ENCODE assay signal across 24 cellular contexts in genomic region chr3:155335955-155336354, GRCh38. TPM values are rescaled to one million over a fixed set of nuclear protein-coding genes. Genes with fewer than 3 reads are reported as not detected.
DNase-seq lines count a peak whose midpoint lies in the region; ATAC-seq, FAIRE-seq and TF ChIP-seq lines count a peak whose summit lies in the region.
"Had no signal": no experiment of that assay in that cellular context is flagged by ENCODE, and none has a peak within 500 bp of the region (broad histone marks: within the 10 kb centered on the region; RNA-seq: fewer than 3 reads in every experiment).

No MANE protein-coding gene starts in this region.

- TF ChIP-seq POLR2A in GM12892 (IDR thresholded peaks at IDR 0.05; ENCODE audit: low read depth, low read length), result no peak

- POLR2A ChIA-PET in CD4-positive, alpha-beta memory T cell (lab: Charles Lee; ENCODE audit: partially characterized antibody), result no interaction called here

- H3K27ac ChIP-seq in CD4-positive, alpha-beta memory T cell (ENCODE audit: low read depth, low read length), result no peak overlapping the region
- H3K27ac ChIP-seq: epithelial cell of prostate, foreskin keratinocyte, pancreas, SJCRH30, upper lobe of right lung had no signal

- peak overlapping the region; percentile 67 for H3K4me3 ChIP-seq in Loucy (ENCODE audit: low read length, poor library complexity, severe bottlenecking)
- H3K4me3 ChIP-seq in CD4-positive, alpha-beta memory T cell (ENCODE audit: low read length in 2 of 2), result no peak overlapping the region
- H3K4me3 ChIP-seq: pancreas, SJCRH30, upper lobe of right lung had no signal

- H3K36me3 ChIP-seq in Loucy (ENCODE audit: insufficient read depth, low read length), result no peaks in the 10 kb centered on the region
- H3K36me3 ChIP-seq in CD4-positive, alpha-beta memory T cell (ENCODE audit: insufficient read depth, low read length), result no peaks in the 10 kb centered on the region
- H3K36me3 ChIP-seq: pancreas, SJCRH30, upper lobe of right lung had no signal

- peaks cover 12% of the 10 kb centered on the region for H3F3A ChIP-seq in Loucy (ENCODE audit: low read depth)

- H3K79me2 ChIP-seq in Loucy (ENCODE audit: insufficient read depth, low read length), result no peaks in the 10 kb centered on the region

- H3K4me3 Mint-ChIP-seq in CD4-positive, alpha-beta memory T cell, result no peak overlapping the region
- H3K4me3 Mint-ChIP-seq: CD4-positive, CD25-positive, alpha-beta regulatory T cell; dendritic cell treated with granulocyte-macrophage colony-stimulating factor and Interleukin-4, amounts not matched to agents 40 ng/mL and 50 ng/mL, for 4 days; naive B cell had no signal

- H4K20me1 ChIP-seq in Loucy (ENCODE audit: insufficient read depth, low read length, poor library complexity, severe bottlenecking), result no peaks in the 10 kb centered on the region

- CTCF ChIA-PET in CD4-positive, alpha-beta memory T cell (lab: Charles Lee; ENCODE audit: partially characterized antibody), result no interaction called here

- no peaks in the 10 kb centered on the region for H3K27me3 ChIP-seq in Loucy (ENCODE audit: insufficient read depth, low read length, poor library complexity, severe bottlenecking)
- H3K27me3 ChIP-seq in CD4-positive, alpha-beta memory T cell (ENCODE audit: insufficient read depth, low read length), result no peaks in the 10 kb centered on the region
- H3K27me3 ChIP-seq: pancreas, SJCRH30, upper lobe of right lung had no signal

- FAIRE-seq in GM12892 (lab: Jason Lieb, UNC), result peak; percentile 85
- FAIRE-seq: bronchial epithelial cell, keratinocyte, pancreas had no signal

- peaks cover 0 to 8% (median under 1%) of the 10 kb centered on the region in 4 donors for H3K4me1 Mint-ChIP-seq in CD4-positive, alpha-beta memory T cell
- H3K4me1 Mint-ChIP-seq: CD4-positive, CD25-positive, alpha-beta regulatory T cell had no signal

- peaks cover 0 to 6% of the 10 kb centered on the region in 2 donors for H3K27me3 Mint-ChIP-seq in CD4-positive, alpha-beta memory T cell
- H3K27me3 Mint-ChIP-seq: CD4-positive, CD25-positive, alpha-beta regulatory T cell; dendritic cell treated with granulocyte-macrophage colony-stimulating factor and Interleukin-4, amounts not matched to agents 40 ng/mL and 50 ng/mL, for 4 days; naive B cell had no signal

- intact Hi-C loops in CD4-positive, alpha-beta memory T cell (cut with micrococcal nuclease), result no loop called here

- TF ChIP-seq CTCF in Loucy (conservative IDR thresholded peaks at IDR 0.05; ENCODE audit: low read length), result no peak

- H3K9me2 ChIP-seq in Loucy (replicated peaks; ENCODE audit: low read depth, low read length), result no peaks in the 10 kb centered on the region

- peak overlapping the region; percentile 74 for H3K9ac ChIP-seq in Loucy (ENCODE audit: low read depth, low read length, poor library complexity, severe bottlenecking)

- peaks cover 81% of the 10 kb centered on the region for H3K4me1 ChIP-seq in Loucy (ENCODE audit: insufficient read depth, low read length, poor library complexity, severe bottlenecking)
- H3K4me1 ChIP-seq in CD4-positive, alpha-beta memory T cell (ENCODE audit: insufficient read depth, low read length), result no peaks in the 10 kb centered on the region
- H3K4me1 ChIP-seq: foreskin keratinocyte, pancreas, SJCRH30, upper lobe of right lung had no signal

- DNase-seq in GM12892 (ENCODE audit: insufficient read length), result no peak
- DNase-seq in CD4-positive, alpha-beta memory T cell, result no peak
- no peak for DNase-seq in activated CD8-positive, alpha-beta memory T cell treated with anti-CD3 and anti-CD28 coated beads for 24 hours
- no peak for DNase-seq in activated gamma-delta T cell treated with Interleukin-2 at 50 U/mL for 16 hours
- DNase-seq: activated CD4-positive, alpha-beta T cell treated with anti-CD3 and anti-CD28 coated beads for 1 hour; CD4-positive, CD25-positive, alpha-beta regulatory T cell; DMS53; foreskin keratinocyte; hippocampal formation; naive B cell; NCI-H526; pancreas; stimulated activated CD4-positive, alpha-beta T cell treated with anti-CD3 and anti-CD28 coated beads, Interleukin-2, amount 100 ng/mL, for 48 hours; upper lobe of right lung had no signal

- ATAC-seq in GM19351 (IDR thresholded peaks at IDR 0.05; ENCODE audit: unreplicated experiment) (peak; percentile 51), HG02981 (IDR thresholded peaks at IDR 0.05; ENCODE audit: unreplicated experiment) (peak; percentile 44), HG03139 (IDR thresholded peaks at IDR 0.05; ENCODE audit: unreplicated experiment) (no peak)
- ATAC-seq: foreskin keratinocyte, upper lobe of right lung had no signal

- H2AFZ ChIP-seq in Loucy (ENCODE audit: low read length), result peak overlapping the region; percentile 11; the same call in 1 of the 2 replicates

- peaks cover 0 to 2% (median 0%) of the 10 kb centered on the region in 8 donors for H3K9me3 Mint-ChIP-seq in CD4-positive, alpha-beta memory T cell
- H3K9me3 Mint-ChIP-seq: dendritic cell treated with granulocyte-macrophage colony-stimulating factor and Interleukin-4, amounts not matched to agents 40 ng/mL and 50 ng/mL, for 4 days; naive B cell had no signal

- H3K27ac Mint-ChIP-seq in CD4-positive, alpha-beta memory T cell, result no peak overlapping the region
- H3K27ac Mint-ChIP-seq: CD4-positive, CD25-positive, alpha-beta regulatory T cell; dendritic cell treated with granulocyte-macrophage colony-stimulating factor and Interleukin-4, amounts not matched to agents 40 ng/mL and 50 ng/mL, for 4 days had no signal

- peak overlapping the region; percentile 83 for H3K4me2 ChIP-seq in Loucy (ENCODE audit: low read depth, low read length, poor library complexity, severe bottlenecking)

- no peaks in the 10 kb centered on the region for H3K36me3 Mint-ChIP-seq in CD4-positive, alpha-beta memory T cell
- H3K36me3 Mint-ChIP-seq: CD4-positive, CD25-positive, alpha-beta regulatory T cell; naive B cell had no signal

- H3K9me3 ChIP-seq in Loucy (ENCODE audit: insufficient read depth, low read depth, low read length), result no peaks in the 10 kb centered on the region
- no peaks in the 10 kb centered on the region for H3K9me3 ChIP-seq in CD4-positive, alpha-beta memory T cell (ENCODE audit: control insufficient read depth in 1 of 2, low read length in 2 of 2)
- H3K9me3 ChIP-seq: pancreas, SJCRH30, upper lobe of right lung had no signal

RNA-seq across cellular contexts. Expression of gene STRIT1, which starts 42.5 kb away (rescaled TPM):
- polyA plus RNA-seq in GM12892 (2012; ENCODE audit: missing spikeins), result not detected
- total RNA-seq in CD4-positive, alpha-beta memory T cell, result not detected
- polyA plus RNA-seq in CD4-positive, alpha-beta memory T cell, result not detected
- total RNA-seq: bronchial epithelial cell; CD4-positive, CD25-positive, alpha-beta regulatory T cell; foreskin keratinocyte; OCI-LY7; pancreas; SJCRH30; upper lobe of right lung had no signal
- polyA plus RNA-seq: CD4-positive, CD25-positive, alpha-beta regulatory T cell; foreskin keratinocyte; keratinocyte had no signal
